8 cellular contexts compared by ENCODE assay signal in genomic region chr17:21509356-21509755, GRCh38.
DNase-seq lines count a peak whose midpoint lies in the region; ATAC-seq, FAIRE-seq and TF ChIP-seq lines count a peak whose summit lies in the region.
"Not testable (repeated sequence)": the region's sequence is repeated elsewhere in the genome, so short reads cannot be mapped to it uniquely, and the experiment has no call there.

No MANE protein-coding gene starts in this region.

- TF ChIP-seq RAD21 in A549 (conservative IDR thresholded peaks at IDR 0.05 in 1 of 2, IDR thresholded peaks at IDR 0.05 in 1 of 2) = not testable (repeated sequence)

- ATAC-seq in A549 = not testable (repeated sequence)

- H3K4me2 ChIP-seq in A549 = not testable (repeated sequence)

- not testable (repeated sequence) for H3K4me3 ChIP-seq in A549; HEK293 (ENCODE audit: low read depth, low read length); endodermal cell (ENCODE audit: low read length)

- H3K9ac ChIP-seq in endodermal cell (ENCODE audit: extremely low read depth, low read length, poor library complexity, severe bottlenecking) = not testable (repeated sequence)

- FAIRE-seq in A549 (lab: Jason Lieb, UNC) = peak; percentile 86

- H3K36me3 Mint-ChIP-seq in endodermal cell (ENCODE audit: low read depth); nephron (ENCODE audit: low read depth); neural crest cell (ENCODE audit: low read depth): not testable (repeated sequence)

- not testable (repeated sequence) for H3K27ac Mint-ChIP-seq in endodermal cell; nephron; neural crest cell (ENCODE audit: unreplicated experiment)

- H3K27me3 ChIP-seq in endodermal cell (ENCODE audit: control insufficient read depth, insufficient read depth, low read length, poor library complexity, severe bottlenecking) = not testable (repeated sequence)

- 18% methylated on average over 1 of the region's 1 CpG for WGBS in A549 (ENCODE audit: missing lambda C conversion rate)
- WGBS in endodermal cell (ENCODE audit: insufficient coverage in 1 of 2, insufficient read length in 1 of 2), 2 experiments = 92% methylated on average over 1 of the region's 1 CpG; no CpG with 5 or more reads in 1 of the 2 experiments

- H3K27me3 Mint-ChIP-seq in endodermal cell (ENCODE audit: insufficient read depth) = peaks cover 25% of the 10 kb centered on the region
- peaks cover 42% of the 10 kb centered on the region for H3K27me3 Mint-ChIP-seq in nephron (ENCODE audit: low read depth)
- peaks cover 28% of the 10 kb centered on the region for H3K27me3 Mint-ChIP-seq in neural crest cell (ENCODE audit: low read depth)

- not testable (repeated sequence) for TF ChIP-seq CTCF in A549 (IDR thresholded peaks at IDR 0.05); HEK293 (tag by site-specific recombination; IDR thresholded peaks at IDR 0.05); endodermal cell (conservative IDR thresholded peaks at IDR 0.05); nephron (IDR thresholded peaks at IDR 0.05; ENCODE audit: unreplicated experiment in 3 of 3); neural crest cell (conservative IDR thresholded peaks at IDR 0.05)

- not testable (repeated sequence) for TF ChIP-seq POLR2A in A549 (IDR thresholded peaks at IDR 0.05; ENCODE audit: low read length)

- not testable (repeated sequence) for DNase-seq in A549 (ENCODE audit: low read depth in 1 of 2, low spot score in 1 of 2); neural crest cell (ENCODE audit: low read depth, low spot score)
- DNase-seq in NAMALWA (ENCODE audit: low spot score) (peak; percentile 28), endodermal cell (peak; percentile 30), islet precursor cell (peak; percentile 8)
- peak; percentile 32 for DNase-seq in activated CD8-positive, alpha-beta memory T cell treated with anti-CD3 and anti-CD28 coated beads for 24 hours

- H3K4me3 Mint-ChIP-seq in endodermal cell = not testable (repeated sequence)
- peak overlapping the region in 2 of 3 experiments; percentile 1 to 28 for H3K4me3 Mint-ChIP-seq in nephron
- peak overlapping the region; percentile 54 for H3K4me3 Mint-ChIP-seq in neural crest cell

- not testable (repeated sequence) for H3K9me3 ChIP-seq in A549; HEK293 (ENCODE audit: control insufficient read depth, insufficient read depth, low read depth, low read length); endodermal cell (ENCODE audit: control insufficient read depth, low read length)

- POLR2A ChIA-PET in A549 (lab: Yijun Ruan, JAX); HEK293 (lab: Yijun Ruan, JAX): not testable (repeated sequence)

- H3K4me1 Mint-ChIP-seq in endodermal cell = peaks cover 18% of the 10 kb centered on the region
- H3K4me1 Mint-ChIP-seq in nephron = not testable (repeated sequence)
- H3K4me1 Mint-ChIP-seq in neural crest cell = peaks cover 18% of the 10 kb centered on the region

- not testable (repeated sequence) for H3K27ac ChIP-seq in A549; HEK293 (ENCODE audit: extremely low read depth, low read depth, low read length); endodermal cell (ENCODE audit: low read depth, low read length)

- CTCF ChIA-PET in A549 (lab: Yijun Ruan, JAX) (interaction anchor here (1.5 to 10.3 kb wide), 4 partner anchors 10 to 390 kb away, joined by 3 to 189 read pairs (median 66); no protein-coding TSS in a partner anchor), HEK293 (lab: Yijun Ruan, JAX) (interaction anchor here (3.0 to 6.7 kb wide), 2 partner anchors 52 to 228 kb away, joined by 20 to 63 read pairs; no protein-coding TSS in a partner anchor)

- TF ChIP-seq EP300 in A549 (IDR thresholded peaks at IDR 0.05) = not testable (repeated sequence)

- not testable (repeated sequence) for H3K4me1 ChIP-seq in A549; HEK293 (ENCODE audit: control insufficient read depth, insufficient read depth, low read length); endodermal cell (ENCODE audit: control insufficient read depth, insufficient read depth, low read length)

- H3K9me3 Mint-ChIP-seq in endodermal cell, nephron, neural crest cell: not testable (repeated sequence)

- H3K36me3 ChIP-seq in HEK293 (ENCODE audit: control insufficient read depth in 2 of 2, insufficient read depth in 1 of 2, low read length in 2 of 2); endodermal cell (ENCODE audit: control insufficient read depth, insufficient read depth, low read length): not testable (repeated sequence)

TF ChIP-seq in HEK293, 187 proteins besides CTCF, POLR2A, EP300 and RAD21:
- TF ChIP-seq SCRT1 (tag by site-specific recombination; IDR thresholded peaks at IDR 0.05; ENCODE audit: borderline replicate concordance) (peak; percentile 94), SCRT2 (tag by site-specific recombination; IDR thresholded peaks at IDR 0.05) (peak; percentile 96)
